ENCODE assay signal across 1 cellular context in genomic region chr16:20001856-20002707, GRCh38.
TF ChIP-seq lines count a peak whose summit lies in the region.

No MANE protein-coding gene starts in this region.

TF ChIP-seq in HepG2, 621 proteins besides CTCF, POLR2A, EP300 and RAD21 (continued from another document and continues in another):
- TF ChIP-seq IRF9 (CRISPR knock-in tag; IDR thresholded peaks at IDR 0.05; ENCODE audit: borderline replicate concordance) (peak; percentile 73; the same call in 1 of the 2 replicates), GMEB2 (CRISPR knock-in tag; IDR thresholded peaks at IDR 0.05; ENCODE audit: low read depth) (no peak), ZMYM4 (CRISPR knock-in tag; IDR thresholded peaks at IDR 0.05) (peak; percentile 60), TFE3 (CRISPR knock-in tag; IDR thresholded peaks at IDR 0.05) (no peak), RCOR2 (CRISPR knock-in tag; IDR thresholded peaks at IDR 0.05) (no peak), SCMH1 (CRISPR knock-in tag; IDR thresholded peaks at IDR 0.05; ENCODE audit: borderline replicate concordance) (no peak), ZNF564 (CRISPR knock-in tag; IDR thresholded peaks at IDR 0.05) (no peak), TAF15 (IDR thresholded peaks at IDR 0.05; ENCODE audit: low read depth, low read length, poor library complexity, severe bottlenecking) (no peak), MEIS1 (CRISPR knock-in tag; IDR thresholded peaks at IDR 0.05; ENCODE audit: borderline replicate concordance) (peak; percentile 85; the same call in 1 of the 2 replicates), FOXA1 (IDR thresholded peaks at IDR 0.05) (no peak), FOXA1 (CRISPR knock-in tag; IDR thresholded peaks at IDR 0.05) (no peak), CENPT (CRISPR knock-in tag; IDR thresholded peaks at IDR 0.05; ENCODE audit: low read depth) (no peak), RORA (CRISPR knock-in tag; IDR thresholded peaks at IDR 0.05) (no peak), HOMEZ (CRISPR knock-in tag; IDR thresholded peaks at IDR 0.05; ENCODE audit: low read depth) (no peak), PCBP1 (IDR thresholded peaks at IDR 0.05; ENCODE audit: borderline replicate concordance, low read depth, low read length) (no peak), ELF1 (CRISPR knock-in tag; IDR thresholded peaks at IDR 0.05) (no peak), MZF1 (CRISPR knock-in tag; IDR thresholded peaks at IDR 0.05; ENCODE audit: borderline replicate concordance) (no peak), REST (IDR thresholded peaks at IDR 0.05; ENCODE audit: borderline replicate concordance in 1 of 2, low read depth in 1 of 2, low read length in 2 of 2) (no peak), HNRNPK (IDR thresholded peaks at IDR 0.05; ENCODE audit: low read depth, low read length, poor library complexity, severe bottlenecking) (no peak), ZNF776 (CRISPR knock-in tag; IDR thresholded peaks at IDR 0.05) (no peak), MATR3 (CRISPR knock-in tag; IDR thresholded peaks at IDR 0.05) (no peak), BRD4 (CRISPR knock-in tag; IDR thresholded peaks at IDR 0.05) (no peak), GLI4 (CRISPR knock-in tag; IDR thresholded peaks at IDR 0.05; ENCODE audit: borderline replicate concordance) (no peak), PHF8 (CRISPR knock-in tag; IDR thresholded peaks at IDR 0.05) (no peak), XRCC5 (optimal IDR thresholded peaks at IDR 0.05; ENCODE audit: low read length) (peak; percentile 11), ATM (IDR thresholded peaks at IDR 0.05; ENCODE audit: borderline replicate concordance) (no peak), SIN3A (IDR thresholded peaks at IDR 0.05; ENCODE audit: borderline replicate concordance, low read depth, low read length) (no peak), ZNF639 (CRISPR knock-in tag; conservative IDR thresholded peaks at IDR 0.05) (no peak), THRA (CRISPR knock-in tag; IDR thresholded peaks at IDR 0.05; ENCODE audit: borderline replicate concordance) (no peak), HIVEP1 (CRISPR knock-in tag; IDR thresholded peaks at IDR 0.05) (no peak), TEAD2 (CRISPR knock-in tag; IDR thresholded peaks at IDR 0.05) (no peak), ZNF160 (CRISPR knock-in tag; IDR thresholded peaks at IDR 0.05) (no peak), ZFAT (CRISPR knock-in tag; conservative IDR thresholded peaks at IDR 0.05) (no peak), ZFP1 (CRISPR knock-in tag; IDR thresholded peaks at IDR 0.05) (no peak), ZNF18 (CRISPR knock-in tag; IDR thresholded peaks at IDR 0.05; ENCODE audit: insufficient replicate concordance) (peak; percentile 42), ZSCAN12 (CRISPR knock-in tag; IDR thresholded peaks at IDR 0.05) (no peak), STAT6 (CRISPR knock-in tag; IDR thresholded peaks at IDR 0.05; ENCODE audit: borderline replicate concordance) (peak; percentile 21; the same call in 1 of the 2 replicates), ZNF501 (CRISPR knock-in tag; IDR thresholded peaks at IDR 0.05) (peak; percentile 55; the same call in 1 of the 2 replicates), BRF2 (CRISPR knock-in tag; IDR thresholded peaks at IDR 0.05) (no peak), TRAFD1 (CRISPR knock-in tag; IDR thresholded peaks at IDR 0.05; ENCODE audit: borderline replicate concordance) (peak; percentile 56; the same call in 1 of the 2 replicates), MAFG (CRISPR knock-in tag; IDR thresholded peaks at IDR 0.05) (no peak)
